1 cellular context compared by ENCODE assay signal in the genomic region with DNA sequence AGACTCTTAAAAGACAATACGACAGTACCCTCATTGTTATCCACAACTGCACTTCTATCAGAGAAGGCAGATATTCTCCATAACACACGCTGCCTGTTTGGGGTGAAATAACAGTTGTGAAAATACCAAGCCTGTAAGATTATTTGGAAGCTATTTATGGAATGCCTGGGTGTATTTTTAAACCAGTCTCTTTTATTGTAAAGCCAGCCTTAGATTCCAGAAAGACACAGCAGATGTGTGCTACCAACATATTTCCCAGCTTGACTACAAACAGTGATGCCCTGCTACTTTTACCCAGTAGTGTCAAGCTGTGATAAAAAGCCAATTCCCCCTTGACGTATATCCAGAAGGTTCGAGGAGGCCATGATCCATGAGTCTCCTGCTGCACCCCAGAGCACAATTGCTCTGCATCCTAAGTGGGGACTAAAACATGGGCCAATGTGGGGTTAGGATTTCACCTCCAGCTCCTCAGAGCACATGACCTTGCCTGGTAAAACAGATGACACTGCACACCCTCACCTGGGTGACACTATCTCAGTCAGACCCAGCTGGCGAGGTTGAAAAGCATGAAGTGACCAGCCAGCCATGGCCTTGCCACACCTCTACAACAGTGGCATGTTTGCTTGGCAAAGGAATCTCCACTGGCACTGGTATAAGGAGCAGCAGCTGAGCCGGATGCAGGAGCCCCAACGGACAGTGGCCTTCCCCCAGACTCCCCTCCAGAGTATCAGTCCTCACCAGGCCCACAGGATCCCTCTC.
TF ChIP-seq lines count a peak whose summit lies in the region.

No MANE protein-coding gene starts in this region.

TF ChIP-seq in liver, 16 proteins besides CTCF, POLR2A, EP300 and RAD21:
- TF ChIP-seq REST (IDR thresholded peaks at IDR 0.05) (no peak), EGR1 (IDR thresholded peaks at IDR 0.05; ENCODE audit: low read depth in 2 of 2) (no peak), SP1 (IDR thresholded peaks at IDR 0.05) (peak; percentile 19), ATF3 (IDR thresholded peaks at IDR 0.05) (no peak), JUND (IDR thresholded peaks at IDR 0.05) (no peak), YY1 (IDR thresholded peaks at IDR 0.05) (peak; percentile 45), GABPA (IDR thresholded peaks at IDR 0.05 in 1 of 2, conservative IDR thresholded peaks at IDR 0.05 in 1 of 2) (no peak), HNF4G (IDR thresholded peaks at IDR 0.05) (no peak), TAF1 (conservative IDR thresholded peaks at IDR 0.05) (no peak), RXRA (IDR thresholded peaks at IDR 0.05) (peak; percentile 41 to 81), NR2F2 (IDR thresholded peaks at IDR 0.05) (no peak), ZBTB33 (IDR thresholded peaks at IDR 0.05) (no peak), HNF4A (conservative IDR thresholded peaks at IDR 0.05) (peak; percentile 28 to 61), FOXA1 (IDR thresholded peaks at IDR 0.05) (no peak), FOXA2 (IDR thresholded peaks at IDR 0.05) (no peak)
- TF ChIP-seq, protein P1, sequence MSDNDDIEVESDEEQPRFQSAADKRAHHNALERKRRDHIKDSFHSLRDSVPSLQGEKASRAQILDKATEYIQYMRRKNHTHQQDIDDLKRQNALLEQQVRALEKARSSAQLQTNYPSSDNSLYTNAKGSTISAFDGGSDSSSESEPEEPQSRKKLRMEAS (IDR thresholded peaks at IDR 0.05): peak; percentile 56
